8 cellular contexts compared by ENCODE assay signal in genomic region chr5:157740211-157740610, GRCh38. TPM values are rescaled to one million over a fixed set of nuclear protein-coding genes. Genes with fewer than 3 reads are reported as not detected.
DNase-seq lines count a peak whose midpoint lies in the region; ATAC-seq and TF ChIP-seq lines count a peak whose summit lies in the region.

No MANE protein-coding gene starts in this region.

- H3K9me3 ChIP-seq in body of pancreas (no peaks in the 10 kb centered on the region), osteoblast (ENCODE audit: low read depth, low read length) (no peaks in the 10 kb centered on the region)

- peak; percentile 7 for DNase-seq in NCI-H2171 treated with DMSO at 0.1 percent for 48 hours (lab: John Stamatoyannopoulos, UW)
- DNase-seq in NCI-H2171 (lab: John Stamatoyannopoulos, UW), result no peak
- DNase-seq in LNCaP clone FGC (ENCODE audit: low read depth), result no peak
- no peak for DNase-seq in body of pancreas
- DNase-seq in osteoblast (ENCODE audit: insufficient read length, low spot score, missing footprints), result peak; percentile 89

- no peak overlapping the region for H3K27ac ChIP-seq in body of pancreas
- H3K27ac ChIP-seq in osteoblast (ENCODE audit: low read depth, low read length), result no peak overlapping the region

- 42 to 50% methylated on average over 4 of the region's 4 CpGs for WGBS in body of pancreas, 2 donors

- H3K4me2 ChIP-seq in osteoblast (ENCODE audit: insufficient read depth, low read length), result no peak overlapping the region

- H3K4me1 ChIP-seq in body of pancreas (peaks cover 15% of the 10 kb centered on the region), osteoblast (ENCODE audit: insufficient read depth, low read length) (peaks cover 10% of the 10 kb centered on the region)

- H3K79me2 ChIP-seq in osteoblast (ENCODE audit: insufficient read depth, low read length), result peaks cover 13% of the 10 kb centered on the region

- TF ChIP-seq CTCF in LNCaP clone FGC (IDR thresholded peaks at IDR 0.05; ENCODE audit: control insufficient read depth, extremely low read depth, insufficient read depth) (peak; percentile 65), body of pancreas (IDR thresholded peaks at IDR 0.05) (peak in 6 of 7 experiments; percentile 14 to 36 (median 22)), osteoblast (IDR thresholded peaks at IDR 0.05; ENCODE audit: extremely low read depth, low read depth, low read length) (peak; percentile 48)

- intact Hi-C loops in body of pancreas (cut with DNase I), result no loop called here

- TF ChIP-seq POLR2A in body of pancreas (IDR thresholded peaks at IDR 0.05), result no peak

- H2AFZ ChIP-seq in osteoblast (ENCODE audit: low read length), result no peak overlapping the region

- no peak for ATAC-seq in body of pancreas
- no peak for ATAC-seq in HG03432 (IDR thresholded peaks at IDR 0.05; ENCODE audit: unreplicated experiment)
- ATAC-seq in GM21619 (IDR thresholded peaks at IDR 0.05; ENCODE audit: unreplicated experiment), result no peak
- ATAC-seq in HG02973 (IDR thresholded peaks at IDR 0.05; ENCODE audit: unreplicated experiment), result no peak

- H3K27me3 ChIP-seq in body of pancreas (no peaks in the 10 kb centered on the region), osteoblast (ENCODE audit: insufficient read depth, low read length) (no peaks in the 10 kb centered on the region)

- no peaks in the 10 kb centered on the region for H4K20me1 ChIP-seq in osteoblast (ENCODE audit: insufficient read depth, low read length)

- H3K4me3 ChIP-seq in LNCaP clone FGC (ENCODE audit: low read depth, low read length), result no peak overlapping the region
- no peak overlapping the region for H3K4me3 ChIP-seq in body of pancreas
- no peak overlapping the region for H3K4me3 ChIP-seq in osteoblast (ENCODE audit: insufficient read depth, low read length)

- H3K36me3 ChIP-seq in body of pancreas (replicated peaks in 1 of 2; ENCODE audit: insufficient read depth in 1 of 2, low read depth in 2 of 2), result peaks cover 0 to under 1% of the 10 kb centered on the region in 2 donors
- H3K36me3 ChIP-seq in osteoblast (ENCODE audit: insufficient read depth, low read length), result peaks cover 25% of the 10 kb centered on the region

RNA-seq across cellular contexts. Expression of gene LSM11, which starts 3.3 kb away (rescaled TPM):
- total RNA-seq in body of pancreas (1 to 10 TPM; 1.3 to 3.6 TPM), osteoblast (4.4 and 4.7 TPM in 2 replicates)

RNA-seq across cellular contexts. Expression of gene THG1L, which starts 9.0 kb away (rescaled TPM):
- total RNA-seq in body of pancreas (10 to 100 TPM in 1 of 2 donors, 1 to 10 TPM in 1; 4.4 to 12.5 TPM), osteoblast (27.9 and 30.6 TPM in 2 replicates)

Comparison
In these comparisons a context has a peak if more than half of its experiments do, and no peak if none do; other contexts are left out.
1. DNase-seq: peak in NCI-H2171 treated with DMSO at 0.1 percent for 48 hours (single experiment) and osteoblast (single experiment); none in NCI-H2171 (single experiment), LNCaP clone FGC (single experiment) and body of pancreas (0 of 4).
2. Peak in every context shown above with its lines, with median percentiles within 50 percentile points of each other: CTCF ChIP-seq.